Comparison of ENCODE assay signal across 35 cellular contexts in the genomic region with DNA sequence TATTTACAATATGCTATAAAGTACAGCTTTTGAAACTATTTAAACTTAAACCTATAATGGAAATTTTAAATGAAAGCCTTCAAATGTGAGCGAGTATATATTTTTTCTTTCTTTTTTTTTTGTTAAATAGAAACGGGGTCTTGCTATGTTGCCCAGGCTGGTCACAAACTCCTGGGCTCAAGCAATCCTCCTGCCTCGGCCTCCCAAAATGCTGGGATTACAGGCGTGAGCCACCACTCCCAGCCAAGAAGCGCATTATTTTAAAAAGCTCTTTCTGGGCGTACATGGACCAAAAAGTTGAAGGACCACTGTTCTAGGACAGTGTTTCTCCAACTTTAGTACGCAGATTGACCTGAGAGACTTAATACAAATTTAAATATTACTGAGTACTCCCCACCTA.
"Had no signal": no experiment of that assay in that cellular context is flagged by ENCODE, and none has a peak within 500 bp of the region (broad histone marks: within the 10 kb centered on the region; RNA-seq: fewer than 3 reads in every experiment).

No MANE protein-coding gene starts in this region.

- H3K4me3 ChIP-seq: MG63 had no signal

- H3K27me3 ChIP-seq: MG63 had no signal

- H3K9me3 ChIP-seq: MG63 had no signal

- DNase-seq: Karpas-422, Kasumi-1, MG63, MM.1S, NCI-H1048, NCI-H1092, NCI-H1092 treated with DMSO at 0.1 percent for 48 hours, NCI-H1105, NCI-H1105 treated with DMSO at 0.1 percent for 48 hours, NCI-H1417, NCI-H1417 treated with DMSO at 0.1 percent for 48 hours, NCI-H1436, NCI-H1436 treated with DMSO at 0.1 percent for 48 hours, NCI-H146, NCI-H1694, NCI-H1694 treated with DMSO at 0.1 percent for 48 hours, NCI-H187, NCI-H187 treated with DMSO at 0.1 percent for 48 hours, NCI-H1930, NCI-H2029, NCI-H2029 treated with DMSO at 0.1 percent for 48 hours, NCI-H2081, NCI-H2081 treated with DMSO at 0.1 percent for 48 hours, NCI-H2107, NCI-H2171, NCI-H2171 treated with DMSO at 0.1 percent for 48 hours, NCI-H2227 treated with DMSO at 0.1 percent for 48 hours, NCI-H226, NCI-H345, NCI-H446, NCI-H446 treated with DMSO at 0.1 percent for 48 hours, NCI-H510A, NCI-H510A treated with DMSO at 0.1 percent for 48 hours, NCI-H524, NCI-H524 treated with DMSO at 0.1 percent for 48 hours had no signal
